In the genomic region with DNA sequence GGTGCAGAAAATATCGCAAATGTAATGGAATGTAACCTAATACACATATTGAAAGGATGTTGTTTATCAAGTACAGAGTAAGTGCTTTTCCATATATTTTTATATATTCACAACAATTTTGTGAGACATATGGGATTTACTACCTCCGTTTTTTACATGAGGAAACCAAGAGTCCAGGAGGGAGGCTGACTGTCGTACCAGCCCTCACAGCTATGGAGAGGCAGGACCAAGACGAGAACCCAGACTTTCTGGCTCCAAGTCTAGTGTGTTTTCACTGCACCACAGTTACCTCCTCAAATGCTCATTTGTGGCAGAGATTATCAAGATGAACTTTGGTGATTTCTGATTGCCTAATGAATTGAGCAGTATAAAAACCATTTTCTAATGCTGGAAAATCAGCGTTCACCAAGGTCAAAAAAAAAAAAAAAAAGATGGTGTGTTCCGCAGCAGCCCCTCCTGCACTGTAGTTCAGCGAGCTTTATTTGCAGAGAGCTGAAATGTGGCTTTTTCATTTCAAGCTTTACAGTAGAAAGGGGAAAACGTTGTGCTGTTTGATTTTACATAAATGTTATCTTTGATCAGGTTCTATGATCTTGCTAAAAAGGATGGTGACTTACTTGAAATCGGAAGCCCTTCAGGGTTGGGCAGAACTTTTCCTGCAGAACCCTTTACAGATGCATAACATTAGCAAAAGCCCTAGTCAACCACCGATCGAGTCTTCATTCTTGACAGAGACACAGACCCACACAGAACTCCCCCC, we compare ENCODE assay signal across 19 cellular contexts. TPM values are rescaled to one million over a fixed set of nuclear protein-coding genes. Genes with fewer than 3 reads are reported as not detected.
DNase-seq lines count a peak whose midpoint lies in the region; ATAC-seq, FAIRE-seq and TF ChIP-seq lines count a peak whose summit lies in the region.
"Had no signal": no experiment of that assay in that cellular context is flagged by ENCODE, and none has a peak within 500 bp of the region (broad histone marks: within the 10 kb centered on the region; RNA-seq: fewer than 3 reads in every experiment).

No MANE protein-coding gene starts in this region.

- no peak overlapping the region for H3K4me2 ChIP-seq in H9 (ENCODE audit: insufficient read depth, insufficient read length, low read length)
- H3K4me2 ChIP-seq in HepG2 (ENCODE audit: low read depth, low read length), result peak overlapping the region; percentile 34
- H3K4me2 ChIP-seq: BLaER1 treated with 17β-estradiol and CSF1 and Interleukin-3, amounts not matched to agents 10 nM and 100 nM had no signal

- H3K27me3 ChIP-seq in H9 (ENCODE audit: insufficient read depth, low read length) (no peaks in the 10 kb centered on the region), HepG2 (ENCODE audit: control insufficient read depth in 1 of 2, insufficient read depth in 2 of 2, low read length in 2 of 2) (no peaks in the 10 kb centered on the region), suprapubic skin (no peaks in the 10 kb centered on the region)
- H3K27me3 ChIP-seq: adrenal gland; BLaER1 treated with 17β-estradiol and CSF1 and Interleukin-3, amounts not matched to agents 10 nM and 100 nM; left lung had no signal

- H2BK5ac ChIP-seq in H9 (ENCODE audit: insufficient read length, low read length), result no peak overlapping the region

- TF ChIP-seq CTCF in H9 (conservative IDR thresholded peaks at IDR 0.05), result no peak
- no peak for TF ChIP-seq CTCF in HepG2 (CRISPR knock-in tag; IDR thresholded peaks at IDR 0.05)
- no peak for TF ChIP-seq CTCF in suprapubic skin (IDR thresholded peaks at IDR 0.05)

- no peak overlapping the region for H4K91ac ChIP-seq in H9 (ENCODE audit: insufficient read length, low read depth, low read length)

- peaks cover 8 to 26% (median 22%) of the 10 kb centered on the region in 3 experiments; a peak in 6 of 7 replicates for H3K36me3 Mint-ChIP-seq in H9 (ENCODE audit: insufficient read depth in 1 of 3, low read depth in 3 of 3)

- H3K27ac ChIP-seq in H9 (ENCODE audit: insufficient read length, low read depth, low read length) (no peak overlapping the region), SK-N-MC (peak overlapping the region; percentile 89), HepG2 (ENCODE audit: extremely low read length, insufficient read depth, low read length) (peak overlapping the region; percentile 0), suprapubic skin (peak overlapping the region; percentile 61)
- H3K27ac ChIP-seq: BLaER1 treated with 17β-estradiol and CSF1 and Interleukin-3, amounts not matched to agents 10 nM and 100 nM had no signal

- no peaks in the 10 kb centered on the region for H3K79me2 ChIP-seq in H9 (ENCODE audit: insufficient read depth, low read length)
- no peaks in the 10 kb centered on the region for H3K79me2 ChIP-seq in HepG2 (ENCODE audit: insufficient read depth, low read length)

- TF ChIP-seq EP300 in HepG2 (IDR thresholded peaks at IDR 0.05; ENCODE audit: low read depth in 2 of 2, low read length in 2 of 2) (no peak), HepG2 (CRISPR knock-in tag; IDR thresholded peaks at IDR 0.05; ENCODE audit: borderline replicate concordance) (no peak), suprapubic skin (IDR thresholded peaks at IDR 0.05) (no peak)

- H3K4me1 Mint-ChIP-seq in H9, result peaks cover 33 to 35% of the 10 kb centered on the region in 2 experiments
- H3K4me1 Mint-ChIP-seq: activated CD4-positive, alpha-beta T cell treated with anti-CD3 and anti-CD28 coated beads, Interleukin-2, amount 10 ng/mL, durations not matched to agents 7 days and 5 days had no signal

- no peak overlapping the region for H3K4ac ChIP-seq in H9 (ENCODE audit: low read depth, low read length)

- no peak overlapping the region for H4K8ac ChIP-seq in H9 (replicated peaks; ENCODE audit: insufficient read length, low read depth, low read length)

- H3K23ac ChIP-seq in H9 (ENCODE audit: insufficient read length, low read depth, low read length), result no peak overlapping the region

- H2BK12ac ChIP-seq in H9 (ENCODE audit: insufficient read length, low read depth, low read length), result no peak overlapping the region

- no TSS peak for BruUV-seq in HepG2 (replicated peaks; lab: Mats Ljungman, UMichigan)

- H3K27me3 Mint-ChIP-seq in H9 (ENCODE audit: low read depth), result no peaks in the 10 kb centered on the region; the same call in 1 of the 2 replicates
- H3K27me3 Mint-ChIP-seq: activated CD4-positive, alpha-beta T cell treated with anti-CD3 and anti-CD28 coated beads, Interleukin-2, amount 10 ng/mL, durations not matched to agents 7 days and 5 days had no signal

- no peak for TF ChIP-seq RAD21 in HepG2 (CRISPR knock-in tag; IDR thresholded peaks at IDR 0.05)

- no peak overlapping the region for H3K56ac ChIP-seq in H9 (ENCODE audit: insufficient read length, low read depth, low read length)

- no CpG with 5 or more reads among the region's 11 CpGs for WGBS in H9 (ENCODE audit: extremely low coverage, insufficient read length, low lambda C conversion rate)
- 65% methylated on average over 11 of the region's 11 CpGs for WGBS in HepG2 (ENCODE audit: low lambda C conversion rate)
- WGBS in suprapubic skin, result 63% methylated on average over 11 of the region's 11 CpGs

- no peak overlapping the region for H3K18ac ChIP-seq in H9 (ENCODE audit: insufficient read length, low read depth, low read length)

- no peak overlapping the region for H3K4me3 Mint-ChIP-seq in H9
- H3K4me3 Mint-ChIP-seq: activated CD4-positive, alpha-beta T cell treated with anti-CD3 and anti-CD28 coated beads, Interleukin-2, amount 10 ng/mL, durations not matched to agents 7 days and 5 days; neural crest cell; T-helper 1 cell treated with Interleukin-12 subunit alpha and Interleukin-12 subunit beta and Interleukin-4 antibody, amounts not matched to agents 30 μg/mL and 1 μg/mL, for 36 hours had no signal

- H3K23me2 ChIP-seq in H9 (ENCODE audit: insufficient read length, low read depth, low read length, poor library complexity, severe bottlenecking), result no peaks in the 10 kb centered on the region

- POLR2A ChIA-PET in HepG2 (lab: Yijun Ruan, JAX), result interaction anchor here (1.0 to 1.6 kb wide), 3 partner anchors 18 to 44 kb away, joined by 3 to 6 read pairs (median 4); no protein-coding TSS in a partner anchor

- H3K14ac ChIP-seq in H9 (ENCODE audit: insufficient read depth, low read length), result no peak overlapping the region

- no peak overlapping the region for H2BK20ac ChIP-seq in H9 (ENCODE audit: low read depth, low read length, poor library complexity, severe bottlenecking)

- FAIRE-seq in HepG2 (lab: Jason Lieb, UNC), result no peak
- FAIRE-seq: colon, small intestine had no signal

- peaks cover 7% of the 10 kb centered on the region for H3K36me3 ChIP-seq in SK-N-MC (ENCODE audit: insufficient read depth, low read length)
- H3K36me3 ChIP-seq in HepG2 (replicated peaks in 1 of 2; ENCODE audit: control insufficient read depth in 1 of 2, insufficient read depth in 2 of 2, low read length in 2 of 2), result peaks cover 3 to 24% of the 10 kb centered on the region in 2 experiments; a peak in 3 of 5 replicates
- no peaks in the 10 kb centered on the region for H3K36me3 ChIP-seq in suprapubic skin

- H3K4me1 ChIP-seq in H9 (ENCODE audit: insufficient read depth, low read length) (no peaks in the 10 kb centered on the region), HepG2 (ENCODE audit: insufficient read depth, low read length) (peaks cover 37% of the 10 kb centered on the region), suprapubic skin (peaks cover 51% of the 10 kb centered on the region)
- H3K4me1 ChIP-seq: BLaER1 treated with 17β-estradiol and CSF1 and Interleukin-3, amounts not matched to agents 10 nM and 100 nM had no signal

- H3K27ac Mint-ChIP-seq in H9, result 0 out of 7 replicates have a peak overlapping the region, but pooled peaks of 2 of the 3 experiments have one; percentile 34 to 70
- H3K27ac Mint-ChIP-seq: activated CD4-positive, alpha-beta T cell treated with anti-CD3 and anti-CD28 coated beads, Interleukin-2, amount 10 ng/mL, durations not matched to agents 7 days and 5 days; T-helper 1 cell treated with Interleukin-12 subunit alpha and Interleukin-12 subunit beta and Interleukin-4 antibody, amounts not matched to agents 30 μg/mL and 1 μg/mL, for 36 hours had no signal

- H2BK120ac ChIP-seq in H9 (ENCODE audit: low read depth, low read length, poor library complexity, severe bottlenecking), result no peak overlapping the region

- H2AFZ ChIP-seq in H9 (ENCODE audit: low read length), result no peak overlapping the region
- H2AFZ ChIP-seq in HepG2 (ENCODE audit: low read length), result no peak overlapping the region

- H3T11ph ChIP-seq in H9 (ENCODE audit: low read length), result no peak overlapping the region

- no peak overlapping the region for H3K9ac ChIP-seq in H9 (ENCODE audit: extremely low read depth, insufficient read length, low read length)
- peak overlapping the region; percentile 17 for H3K9ac ChIP-seq in SK-N-MC (ENCODE audit: insufficient read length)
- peak overlapping the region; percentile 25; the same call in 1 of the 2 replicates for H3K9ac ChIP-seq in HepG2 (ENCODE audit: insufficient read depth, low read depth, low read length)
- H3K9ac ChIP-seq: BLaER1 treated with 17β-estradiol and CSF1 and Interleukin-3, amounts not matched to agents 10 nM and 100 nM had no signal

- CTCF ChIA-PET in HepG2 (lab: Yijun Ruan, JAX; ENCODE audit: low intra/inter-chr PET ratio, low total read pairs), result no interaction called here

- no peaks in the 10 kb centered on the region for H4K20me1 ChIP-seq in H9 (ENCODE audit: control insufficient read depth, insufficient read depth, insufficient read length)
- no peaks in the 10 kb centered on the region for H4K20me1 ChIP-seq in HepG2 (ENCODE audit: insufficient read depth, low read length)
- H4K20me1 ChIP-seq: BLaER1 treated with 17β-estradiol and CSF1 and Interleukin-3, amounts not matched to agents 10 nM and 100 nM had no signal

- H3K79me1 ChIP-seq in H9 (ENCODE audit: insufficient read depth, low read depth, low read length, poor library complexity, severe bottlenecking), result no peaks in the 10 kb centered on the region

- in situ Hi-C loops in HepG2 (cut with HindIII; ENCODE audit: extremely low pct_ligation_motif_present, low pct_unique_long_range_greater_than_20kb), result no loop called here

- ATAC-seq in HepG2 (no peak; the same call in 2 of the 3 replicates), HG02973 (IDR thresholded peaks at IDR 0.05; ENCODE audit: unreplicated experiment) (no peak), GM21423 (IDR thresholded peaks at IDR 0.05; ENCODE audit: unreplicated experiment) (no peak)
- ATAC-seq: left lung; stimulated activated naive CD8-positive, alpha-beta T cell treated with anti-CD3 and anti-CD28 coated beads, Interleukin-15, Interleukin-2, amounts not matched to agents 100 U/mL and 50 U/mL, for 24 hours had no signal

- TF ChIP-seq POLR2A in HepG2 (IDR thresholded peaks at IDR 0.05; ENCODE audit: insufficient read depth in 1 of 2, low read depth in 2 of 2, low read length in 2 of 2), result no peak
- no peak for TF ChIP-seq POLR2A in suprapubic skin (IDR thresholded peaks at IDR 0.05)

- H3K4me3 ChIP-seq in SK-N-MC (peak overlapping the region; percentile 76), HepG2 (replicated peaks in 1 of 3; ENCODE audit: insufficient read depth in 1 of 3, low read depth in 2 of 3, low read length in 3 of 3) (no peak overlapping the region; a peak in 1 of 6 replicates), suprapubic skin (no peak overlapping the region)
- H3K4me3 ChIP-seq: adrenal gland; BLaER1 treated with 17β-estradiol and CSF1 and Interleukin-3, amounts not matched to agents 10 nM and 100 nM; left lung had no signal

- H3K9me3 Mint-ChIP-seq in H9, result no peaks in the 10 kb centered on the region
- H3K9me3 Mint-ChIP-seq: activated CD4-positive, alpha-beta T cell treated with anti-CD3 and anti-CD28 coated beads, Interleukin-2, amount 10 ng/mL, durations not matched to agents 7 days and 5 days; neural crest cell; T-helper 1 cell treated with Interleukin-12 subunit alpha and Interleukin-12 subunit beta and Interleukin-4 antibody, amounts not matched to agents 30 μg/mL and 1 μg/mL, for 36 hours had no signal

- H4K5ac ChIP-seq in H9 (ENCODE audit: insufficient read length, low read depth, low read length), result no peak overlapping the region

- intact Hi-C loops in HepG2 (cut with micrococcal nuclease; ENCODE audit: unreplicated experiment), result no loop called here

- no peak overlapping the region for H2BK15ac ChIP-seq in H9 (ENCODE audit: low read depth, low read length)

- H2AK5ac ChIP-seq in H9 (ENCODE audit: insufficient read length, low read length), result no peak overlapping the region

- H3K9me3 ChIP-seq in H9 (ENCODE audit: control insufficient read depth, low read depth, low read length) (no peaks in the 10 kb centered on the region), SK-N-MC (ENCODE audit: low read depth, low read length) (no peaks in the 10 kb centered on the region), HepG2 (ENCODE audit: low read length) (no peaks in the 10 kb centered on the region), suprapubic skin (no peaks in the 10 kb centered on the region)
- H3K9me3 ChIP-seq: adrenal gland; BLaER1 treated with 17β-estradiol and CSF1 and Interleukin-3, amounts not matched to agents 10 nM and 100 nM; left lung had no signal

- DNase-seq in H9 (no peak), SK-N-MC (ENCODE audit: low read depth, low spot score) (no peak), HepG2 (ENCODE audit: low spot score) (no peak), suprapubic skin (ENCODE audit: low spot score in 2 of 2) (no peak)
- DNase-seq in effector CD8-positive, alpha-beta T cell (lab: John Stamatoyannopoulos, UW), result no peak
- DNase-seq: activated CD4-positive, alpha-beta T cell treated with anti-CD3 and anti-CD28 coated beads, Interleukin-2, amount 10 ng/mL, durations not matched to agents 7 days and 5 days; activated T-cell treated with anti-CD3 and anti-CD28 coated beads, Interleukin-2, amount 50 U/mL, for 1 hour; left lung; NCI-H748 treated with DMSO at 0.1 percent for 48 hours; RPMI8226; small intestine; stimulated activated naive CD8-positive, alpha-beta T cell treated with anti-CD3 and anti-CD28 coated beads, Interleukin-15, Interleukin-2, amounts not matched to agents 100 U/mL and 50 U/mL, for 24 hours had no signal

RNA-seq across cellular contexts. Expression of a gene that starts 44.7 kb away (rescaled TPM):
- 136 and 142 TPM in 2 replicates for total RNA-seq in H9 (2021)
- 63.7 and 71.7 TPM in 2 replicates for total RNA-seq in HepG2 (2016; rRNA removed; fragmentation: Illumina TruSeq; extraction: Trizol)
- total RNA-seq in HepG2 (2016; cell fraction: cytosol; rRNA removed; fragmentation: Illumina TruSeq; extraction: Trizol; ENCODE audit: low read depth), result 5.3 and 8.1 TPM in 2 replicates
- total RNA-seq in HepG2 (2016; cell fraction: insoluble cytoplasmic fraction; rRNA removed; fragmentation: Illumina TruSeq; extraction: Trizol), result 59.2 and 62.0 TPM in 2 replicates
- 16.3 and 20.1 TPM in 2 replicates for total RNA-seq in HepG2 (2016; cell fraction: membrane; rRNA removed; fragmentation: Illumina TruSeq; extraction: Trizol)
- total RNA-seq in HepG2 (2016; cell fraction: nucleus; rRNA removed; fragmentation: Illumina TruSeq; extraction: Trizol), result 55.9 and 59.7 TPM in 2 replicates
- polyA plus RNA-seq in HepG2 (2011; rRNA removed), result 24.2 and 31.4 TPM in 2 replicates
- polyA plus RNA-seq in HepG2 (2011; cell fraction: cytosol; rRNA removed), result 9.9 and 15.9 TPM in 2 replicates
- polyA plus RNA-seq in HepG2 (2011; cell fraction: nucleus; rRNA removed), result 19.4 and 21.7 TPM in 2 replicates
- polyA plus RNA-seq in HepG2 (2012), result 34.3 and 43.6 TPM in 2 replicates
- 1.5 and 1.7 TPM in 2 replicates for polyA plus RNA-seq in HepG2 (2016; cell fraction: cytosol; fragmentation: Illumina TruSeq; extraction: Trizol; ENCODE audit: low read depth)
- polyA plus RNA-seq in HepG2 (2016; cell fraction: insoluble cytoplasmic fraction; fragmentation: Illumina TruSeq; extraction: Trizol; ENCODE audit: low read depth), result 55.1 and 60.7 TPM in 2 replicates
- 5.2 and 6.5 TPM in 2 replicates for polyA plus RNA-seq in HepG2 (2016; cell fraction: membrane; fragmentation: Illumina TruSeq; extraction: Trizol; ENCODE audit: low read depth)
- 61.4 and 70.9 TPM in 2 replicates for polyA plus RNA-seq in HepG2 (2016; cell fraction: nucleus; fragmentation: Illumina TruSeq; extraction: Trizol; ENCODE audit: insufficient read depth, low read depth)
- polyA minus RNA-seq in HepG2 (2011; rRNA and poly(A)+ RNA removed; ENCODE audit: low replicate concordance), result 13.9 and 26.9 TPM in 2 replicates
- polyA minus RNA-seq in HepG2 (2011; cell fraction: cytosol; rRNA and poly(A)+ RNA removed), result 20.9 and 21.9 TPM in 2 replicates
- 77.1 and 85.4 TPM in 2 replicates for polyA minus RNA-seq in HepG2 (2011; cell fraction: nucleus; rRNA and poly(A)+ RNA removed)
- 100 to 1,000 TPM in 3 of 4 donors, 10 to 100 TPM in 1; 82.0 to 296 (median 183) TPM for total RNA-seq in suprapubic skin
